13 cellular contexts compared by ENCODE assay signal in genomic region chr2:25098558-25099486, GRCh38. TPM values are rescaled to one million over a fixed set of nuclear protein-coding genes. Genes with fewer than 3 reads are reported as not detected.
A peak's percentile ranks its signal among the peaks of the same experiment; 100 is the strongest.
DNase-seq lines count a peak whose midpoint lies in the region; ATAC-seq, FAIRE-seq and TF ChIP-seq lines count a peak whose summit lies in the region.
"Had no signal": no experiment of that assay in that cellular context is flagged by ENCODE, and none has a peak within 500 bp of the region (broad histone marks: within the 10 kb centered on the region; RNA-seq: fewer than 3 reads in every experiment).

No MANE protein-coding gene starts in this region.

- H3K36me3 ChIP-seq in esophagus muscularis mucosa (peaks cover 0 to under 1% (median 0%) of the 10 kb centered on the region in 4 donors), uterus (no peaks in the 10 kb centered on the region)

- H3K27me3 ChIP-seq in esophagus muscularis mucosa (no peaks in the 10 kb centered on the region), uterus (no peaks in the 10 kb centered on the region)
- H3K27me3 ChIP-seq: foreskin keratinocyte had no signal

- TF ChIP-seq CTCF in esophagus muscularis mucosa (IDR thresholded peaks at IDR 0.05) (no peak), uterus (IDR thresholded peaks at IDR 0.05) (no peak)

- TF ChIP-seq POLR2A in esophagus muscularis mucosa (IDR thresholded peaks at IDR 0.05; ENCODE audit: low read depth) (no peak), uterus (IDR thresholded peaks at IDR 0.05) (peak in 1 of 2 donors; percentile 42), GM12891 (IDR thresholded peaks at IDR 0.05; ENCODE audit: low read depth, low read length) (no peak)

- H3K9me3 ChIP-seq in esophagus muscularis mucosa (no peaks in the 10 kb centered on the region), uterus (no peaks in the 10 kb centered on the region)

- peak overlapping the region; percentile 59 to 73 (median 67) for H3K27ac ChIP-seq in esophagus muscularis mucosa (replicated peaks in 1 of 4)
- H3K27ac ChIP-seq in uterus: peak overlapping the region; percentile 62 to 66
- H3K27ac ChIP-seq: foreskin keratinocyte had no signal

- WGBS in esophagus muscularis mucosa: 45% methylated on average over 8 of the region's 8 CpGs

- H3K4me3 ChIP-seq in esophagus muscularis mucosa (peak overlapping the region in 1 of 4 donors; percentile 6), uterus (no peak overlapping the region)

- intact Hi-C loops in esophagus muscularis mucosa (cut with DNase I) (no loop called here), uterus (cut with DNase I; ENCODE audit: low total_unique reads) (no loop called here)

- ATAC-seq in GM19463 (IDR thresholded peaks at IDR 0.05; ENCODE audit: unreplicated experiment) (no peak), HG02759 (IDR thresholded peaks at IDR 0.05; ENCODE audit: unreplicated experiment) (no peak)
- ATAC-seq: foreskin keratinocyte; naive thymus-derived CD4-positive, alpha-beta T cell had no signal

- no peak for FAIRE-seq in GM12891 (lab: Jason Lieb, UNC)
- FAIRE-seq: GM19239 had no signal

- peaks cover 11 to 23% (median 19%) of the 10 kb centered on the region in 4 donors for H3K4me1 ChIP-seq in esophagus muscularis mucosa
- no peaks in the 10 kb centered on the region for H3K4me1 ChIP-seq in uterus

- DNase-seq in NCI-H2029 (lab: John Stamatoyannopoulos, UW) (peak; percentile 15), NCI-H2029 treated with DMSO at 0.1 percent for 48 hours (lab: John Stamatoyannopoulos, UW) (no peak), esophagus muscularis mucosa (ENCODE audit: extremely low spot score) (no peak), mucosa of gallbladder (ENCODE audit: low spot score) (peak; percentile 40), uterus (peak; percentile 33 to 73), GM12891 (ENCODE audit: insufficient read length, low spot score) (no peak)
- DNase-seq: 8988T; activated naive CD4-positive, alpha-beta T cell treated with anti-CD3 and anti-CD28 coated beads, Interleukin-2, amount 10 ng/mL, durations not matched to agents 7 days and 5 days; naive thymus-derived CD4-positive, alpha-beta T cell had no signal

- TF ChIP-seq EP300 in esophagus muscularis mucosa (IDR thresholded peaks at IDR 0.05): no peak

TF ChIP-seq in GM12891, 5 proteins besides CTCF, POLR2A, EP300 and RAD21:
- TF ChIP-seq POU2F2 (IDR thresholded peaks at IDR 0.05; ENCODE audit: low read depth, low read length) (no peak), TAF1 (IDR thresholded peaks at IDR 0.05; ENCODE audit: low read depth, low read length) (no peak), POLR2AphosphoS5 (IDR thresholded peaks at IDR 0.05; ENCODE audit: low read depth, low read length) (no peak), PAX5 (IDR thresholded peaks at IDR 0.05; ENCODE audit: insufficient read depth, low read length, severe bottlenecking) (no peak), SPI1 (IDR thresholded peaks at IDR 0.05; ENCODE audit: low read depth, low read length) (no peak)

RNA-seq across cellular contexts. Expression of gene EFR3B, which starts 56.9 kb away (rescaled TPM):
- 1 to 10 TPM in 2 of 4 donors, under 1 TPM in 2; 0.65 to 2.9 (median 1.00) TPM for total RNA-seq in esophagus muscularis mucosa
- 1.8 TPM for total RNA-seq in mucosa of gallbladder
- 1 to 10 TPM in 2 of 4 donors, under 1 TPM in 1, not detected in 1; under 0.01 to 6.1 (median 1.3) TPM for total RNA-seq in uterus
- polyA plus RNA-seq in GM12891 (2012; ENCODE audit: low read depth, missing spikeins): 4.2 TPM

Comparison
In these comparisons a context has a peak if more than half of its experiments do, and no peak if none do; other contexts are left out.
1. DNase-seq: peak in NCI-H2029 (single experiment), mucosa of gallbladder (single experiment) and uterus (2 of 2); none in NCI-H2029 treated with DMSO at 0.1 percent for 48 hours (single experiment), esophagus muscularis mucosa (single experiment) and GM12891 (single experiment).